ENCODE assay signal across 22 cellular contexts in genomic region chr2:64718250-64718866, GRCh38.
DNase-seq lines count a peak whose midpoint lies in the region; ATAC-seq, FAIRE-seq and TF ChIP-seq lines count a peak whose summit lies in the region.
"Had no signal": no experiment of that assay in that cellular context is flagged by ENCODE, and none has a peak within 500 bp of the region (broad histone marks: within the 10 kb centered on the region; RNA-seq: fewer than 3 reads in every experiment).

No MANE protein-coding gene starts in this region.

- H2AFZ ChIP-seq in OCI-LY1 (ENCODE audit: low read length): no peak overlapping the region
- no peak overlapping the region for H2AFZ ChIP-seq in HepG2 (ENCODE audit: low read length)

- peak; percentile 56 for FAIRE-seq in HepG2 (lab: Jason Lieb, UNC)
- no peak for FAIRE-seq in small intestine (lab: Jason Lieb, UNC)
- FAIRE-seq: D721Med had no signal

- H3K79me2 ChIP-seq in OCI-LY1 (ENCODE audit: insufficient read depth, low read length): 0 out of 2 replicates have a peak, but pooled peaks cover 8% of the 10 kb centered on the region
- no peaks in the 10 kb centered on the region for H3K79me2 ChIP-seq in HepG2 (ENCODE audit: insufficient read depth, low read length)

- no peak overlapping the region for H3K4me3 Mint-ChIP-seq in activated CD8-positive, alpha-beta T cell treated with anti-CD3 and anti-CD28 coated beads for 36 hours
- H3K4me3 Mint-ChIP-seq in activated CD8-positive, alpha-beta T cell treated with anti-CD3 and anti-CD28 coated beads, Interleukin-2, amount 10 ng/mL, durations not matched to agents 7 days and 5 days: no peak overlapping the region
- no peak overlapping the region for H3K4me3 Mint-ChIP-seq in activated T-helper 2 cell treated with anti-CD3 and anti-CD28 coated beads, Interferon-gamma antibody, Interleukin-2, Interleukin-4, amounts not matched to agents 10 μg/mL and 5 μg/mL and 100 μg/mL, durations not matched to agents 14 hours and 24 hours and 36 hours (ENCODE audit: low read depth)
- H3K4me3 Mint-ChIP-seq: HFFc6 had no signal

- H3F3A ChIP-seq in OCI-LY1 (ENCODE audit: insufficient read depth, low read length): no peaks in the 10 kb centered on the region

- H3K9me3 ChIP-seq in OCI-LY1 (ENCODE audit: low read length): no peaks in the 10 kb centered on the region
- no peaks in the 10 kb centered on the region for H3K9me3 ChIP-seq in HepG2 (ENCODE audit: low read length)
- H3K9me3 ChIP-seq in small intestine (ENCODE audit: control insufficient read depth, low read depth): no peaks in the 10 kb centered on the region

- H3K4me1 ChIP-seq in OCI-LY1 (ENCODE audit: insufficient read depth, low read length, severe bottlenecking) (peaks cover 58% of the 10 kb centered on the region), HepG2 (ENCODE audit: insufficient read depth, low read length) (peaks cover 42% of the 10 kb centered on the region), small intestine (ENCODE audit: control insufficient read depth in 2 of 2, insufficient read depth in 1 of 2, low read depth in 1 of 2, low read length in 1 of 2) (peaks cover 2% of the 10 kb centered on the region in 2 donors)

- in situ Hi-C loops in HepG2 (cut with HindIII; ENCODE audit: extremely low pct_ligation_motif_present, low pct_unique_long_range_greater_than_20kb): no loop called here

- no peak overlapping the region for H3K27ac Mint-ChIP-seq in activated CD8-positive, alpha-beta T cell treated with anti-CD3 and anti-CD28 coated beads for 36 hours
- no peak overlapping the region for H3K27ac Mint-ChIP-seq in activated CD8-positive, alpha-beta T cell treated with anti-CD3 and anti-CD28 coated beads, Interleukin-2, amount 10 ng/mL, durations not matched to agents 7 days and 5 days
- H3K27ac Mint-ChIP-seq in activated T-helper 2 cell treated with anti-CD3 and anti-CD28 coated beads, Interferon-gamma antibody, Interleukin-2, Interleukin-4, amounts not matched to agents 10 μg/mL and 5 μg/mL and 100 μg/mL, durations not matched to agents 14 hours and 24 hours and 36 hours: no peak overlapping the region
- H3K27ac Mint-ChIP-seq: HFFc6 had no signal

- H3K9me2 ChIP-seq in OCI-LY1 (ENCODE audit: low read depth, low read length): no peaks in the 10 kb centered on the region

- H3K4me1 Mint-ChIP-seq in activated CD8-positive, alpha-beta T cell treated with anti-CD3 and anti-CD28 coated beads for 36 hours (ENCODE audit: low read depth): peaks cover 15% of the 10 kb centered on the region
- peaks cover 9% of the 10 kb centered on the region for H3K4me1 Mint-ChIP-seq in activated CD8-positive, alpha-beta T cell treated with anti-CD3 and anti-CD28 coated beads, Interleukin-2, amount 10 ng/mL, durations not matched to agents 7 days and 5 days (ENCODE audit: low read depth)
- H3K4me1 Mint-ChIP-seq in activated T-helper 2 cell treated with anti-CD3 and anti-CD28 coated beads, Interferon-gamma antibody, Interleukin-2, Interleukin-4, amounts not matched to agents 10 μg/mL and 5 μg/mL and 100 μg/mL, durations not matched to agents 14 hours and 24 hours and 36 hours (ENCODE audit: low read depth): peaks cover 16% of the 10 kb centered on the region

- H3K9ac ChIP-seq in OCI-LY1 (ENCODE audit: low read length) (peak overlapping the region; percentile 4; the same call in 1 of the 2 replicates), HepG2 (ENCODE audit: insufficient read depth, low read depth, low read length) (no peak overlapping the region)
- H3K9ac ChIP-seq: KMS-11 had no signal

- no peak for TF ChIP-seq RAD21 in HepG2 (CRISPR knock-in tag; IDR thresholded peaks at IDR 0.05)

- CTCF ChIA-PET in activated CD8-positive, alpha-beta T cell treated with anti-CD3 and anti-CD28 coated beads for 36 hours (lab: Charles Lee): no interaction called here
- CTCF ChIA-PET in activated CD8-positive, alpha-beta T cell treated with anti-CD3 and anti-CD28 coated beads, Interleukin-2, amount 10 ng/mL, durations not matched to agents 7 days and 5 days (lab: Charles Lee): interaction anchor here (0.7 to 1.2 kb wide), 5 partner anchors 10 to 114 kb away, joined by 3 to 5 read pairs (median 3); no protein-coding TSS in a partner anchor
- CTCF ChIA-PET in HepG2 (lab: Yijun Ruan, JAX; ENCODE audit: low intra/inter-chr PET ratio, low total read pairs): no interaction called here

- no peak for TF ChIP-seq POLR2A in HepG2 (IDR thresholded peaks at IDR 0.05; ENCODE audit: insufficient read depth in 1 of 2, low read depth in 2 of 2, low read length in 2 of 2)

- WGBS in HepG2 (ENCODE audit: low lambda C conversion rate): 16% methylated on average over 4 of the region's 4 CpGs
- WGBS in small intestine, 3 donors: 19 to 62% (median 37%) methylated on average over 4 of the region's 4 CpGs

- no TSS peak for BruUV-seq in HepG2 (replicated peaks; lab: Mats Ljungman, UMichigan)

- H3K36me3 Mint-ChIP-seq in activated CD8-positive, alpha-beta T cell treated with anti-CD3 and anti-CD28 coated beads for 36 hours (ENCODE audit: low read depth): no peaks in the 10 kb centered on the region
- peaks cover 2% of the 10 kb centered on the region for H3K36me3 Mint-ChIP-seq in activated CD8-positive, alpha-beta T cell treated with anti-CD3 and anti-CD28 coated beads, Interleukin-2, amount 10 ng/mL, durations not matched to agents 7 days and 5 days (ENCODE audit: low read depth)
- H3K36me3 Mint-ChIP-seq in activated T-helper 2 cell treated with anti-CD3 and anti-CD28 coated beads, Interferon-gamma antibody, Interleukin-2, Interleukin-4, amounts not matched to agents 10 μg/mL and 5 μg/mL and 100 μg/mL, durations not matched to agents 14 hours and 24 hours and 36 hours (ENCODE audit: low read depth): no peaks in the 10 kb centered on the region

- no peaks in the 10 kb centered on the region for H3K9me3 Mint-ChIP-seq in activated CD8-positive, alpha-beta T cell treated with anti-CD3 and anti-CD28 coated beads for 36 hours
- no peaks in the 10 kb centered on the region for H3K9me3 Mint-ChIP-seq in activated CD8-positive, alpha-beta T cell treated with anti-CD3 and anti-CD28 coated beads, Interleukin-2, amount 10 ng/mL, durations not matched to agents 7 days and 5 days (ENCODE audit: insufficient read depth)
- no peaks in the 10 kb centered on the region for H3K9me3 Mint-ChIP-seq in activated T-helper 2 cell treated with anti-CD3 and anti-CD28 coated beads, Interferon-gamma antibody, Interleukin-2, Interleukin-4, amounts not matched to agents 10 μg/mL and 5 μg/mL and 100 μg/mL, durations not matched to agents 14 hours and 24 hours and 36 hours
- H3K9me3 Mint-ChIP-seq: HFFc6 had no signal

- no peaks in the 10 kb centered on the region for H3K27me3 Mint-ChIP-seq in activated CD8-positive, alpha-beta T cell treated with anti-CD3 and anti-CD28 coated beads for 36 hours
- H3K27me3 Mint-ChIP-seq in activated CD8-positive, alpha-beta T cell treated with anti-CD3 and anti-CD28 coated beads, Interleukin-2, amount 10 ng/mL, durations not matched to agents 7 days and 5 days (ENCODE audit: low read depth): no peaks in the 10 kb centered on the region
- H3K27me3 Mint-ChIP-seq in activated T-helper 2 cell treated with anti-CD3 and anti-CD28 coated beads, Interferon-gamma antibody, Interleukin-2, Interleukin-4, amounts not matched to agents 10 μg/mL and 5 μg/mL and 100 μg/mL, durations not matched to agents 14 hours and 24 hours and 36 hours (ENCODE audit: low read depth): no peaks in the 10 kb centered on the region

- H4K20me1 ChIP-seq in OCI-LY1 (ENCODE audit: insufficient read depth, low read length) (no peaks in the 10 kb centered on the region), HepG2 (ENCODE audit: insufficient read depth, low read length) (no peaks in the 10 kb centered on the region)

- no peak overlapping the region for H3K4me3 ChIP-seq in OCI-LY1 (ENCODE audit: low read depth, low read length, poor library complexity, severe bottlenecking)
- H3K4me3 ChIP-seq in HepG2 (replicated peaks in 1 of 3; ENCODE audit: insufficient read depth in 1 of 3, low read depth in 2 of 3, low read length in 3 of 3): no peak overlapping the region
- H3K4me3 ChIP-seq in small intestine (ENCODE audit: low read depth in 1 of 2, low read length in 2 of 2): no peak overlapping the region

- peak; percentile 60 for ATAC-seq in activated CD8-positive, alpha-beta T cell treated with anti-CD3 and anti-CD28 coated beads for 36 hours
- ATAC-seq in activated CD8-positive, alpha-beta T cell treated with anti-CD3 and anti-CD28 coated beads, Interleukin-2, amount 10 ng/mL, durations not matched to agents 7 days and 5 days: no peak
- peak; percentile 69 for ATAC-seq in HepG2
- ATAC-seq: PC-3 had no signal

- intact Hi-C loops in activated CD8-positive, alpha-beta T cell treated with anti-CD3 and anti-CD28 coated beads for 36 hours (cut with micrococcal nuclease): no loop called here
- intact Hi-C loops in HepG2 (cut with micrococcal nuclease; ENCODE audit: unreplicated experiment): no loop called here
- intact Hi-C loops in activated T-helper 2 cell treated with anti-CD3 and anti-CD28 coated beads, Interferon-gamma antibody, Interleukin-2, Interleukin-4, amounts not matched to agents 10 μg/mL and 5 μg/mL and 100 μg/mL, durations not matched to agents 14 hours and 24 hours and 36 hours (cut with micrococcal nuclease): no loop called here

- peak overlapping the region; percentile 31 for H3K27ac ChIP-seq in OCI-LY1 (ENCODE audit: low read depth, low read length, poor library complexity, severe bottlenecking)
- no peak overlapping the region for H3K27ac ChIP-seq in HepG2 (ENCODE audit: extremely low read length, insufficient read depth, low read length)
- no peak overlapping the region for H3K27ac ChIP-seq in small intestine (ENCODE audit: low read depth in 1 of 2, low read length in 1 of 2)
- H3K27ac ChIP-seq: KMS-11 had no signal

- H3K4me2 ChIP-seq in OCI-LY1 (ENCODE audit: low read length) (peak overlapping the region; percentile 14; the same call in 1 of the 2 replicates), HepG2 (ENCODE audit: low read depth, low read length) (peak overlapping the region; percentile 20; the same call in 1 of the 2 replicates)
- H3K4me2 ChIP-seq: KMS-11 had no signal

- peak; percentile 30 for DNase-seq in activated CD8-positive, alpha-beta T cell treated with anti-CD3 and anti-CD28 coated beads for 36 hours
- DNase-seq in activated CD8-positive, alpha-beta T cell treated with anti-CD3 and anti-CD28 coated beads, Interleukin-2, amount 10 ng/mL, durations not matched to agents 7 days and 5 days: no peak
- peak; percentile 20 for DNase-seq in HepG2 (ENCODE audit: low spot score)
- peak; percentile 48 for DNase-seq in small intestine
- DNase-seq in SHP77 treated with DMSO at 0.1 percent for 48 hours (lab: John Stamatoyannopoulos, UW): no peak
- no peak for DNase-seq in COLO829 (ENCODE audit: low spot score)
- no peak for DNase-seq in activated T-helper 2 cell treated with anti-CD3 and anti-CD28 coated beads, Interferon-gamma antibody, Interleukin-2, Interleukin-4, amounts not matched to agents 10 μg/mL and 5 μg/mL and 100 μg/mL, durations not matched to agents 14 hours and 24 hours and 36 hours (ENCODE audit: low spot score)
- DNase-seq: AML-193, C1 segment of cervical spinal cord, DMS79, HFFc6, NCI-H1105, NCI-H146, NCI-H2029 treated with DMSO at 0.1 percent for 48 hours, NCI-H2171, NCI-H345, NCI-H526, PC-3, Right ventricle myocardium superior had no signal

- POLR2A ChIA-PET in activated CD8-positive, alpha-beta T cell treated with anti-CD3 and anti-CD28 coated beads for 36 hours (lab: Charles Lee): interaction anchor here (0.6 to 2.0 kb wide), 3 partner anchors 10 to 123 kb away, joined by 3 to 6 read pairs (median 3); no protein-coding TSS in a partner anchor
- POLR2A ChIA-PET in activated CD8-positive, alpha-beta T cell treated with anti-CD3 and anti-CD28 coated beads, Interleukin-2, amount 10 ng/mL, durations not matched to agents 7 days and 5 days (lab: Charles Lee): no interaction called here
- POLR2A ChIA-PET in HepG2 (lab: Yijun Ruan, JAX): interaction anchor here (0.5 to 1.2 kb wide), 2 partner anchors 11 to 31 kb away, joined by 4 to 5 read pairs; no protein-coding TSS in a partner anchor

- TF ChIP-seq EP300 in HepG2 (IDR thresholded peaks at IDR 0.05; ENCODE audit: low read depth in 2 of 2, low read length in 2 of 2) (peak in 1 of 2 experiments; percentile 66; a peak in 1 of 4 replicates), HepG2 (CRISPR knock-in tag; IDR thresholded peaks at IDR 0.05; ENCODE audit: borderline replicate concordance) (no peak)

- no peak for TF ChIP-seq CTCF in activated CD8-positive, alpha-beta T cell treated with anti-CD3 and anti-CD28 coated beads for 36 hours (IDR thresholded peaks at IDR 0.05)
- no peak for TF ChIP-seq CTCF in OCI-LY1 (IDR thresholded peaks at IDR 0.05; ENCODE audit: low read length)
- no peak for TF ChIP-seq CTCF in HepG2 (CRISPR knock-in tag; IDR thresholded peaks at IDR 0.05)

- H3K27me3 ChIP-seq in OCI-LY1 (ENCODE audit: insufficient read depth, low read length) (no peaks in the 10 kb centered on the region), HepG2 (ENCODE audit: control insufficient read depth in 1 of 2, insufficient read depth in 2 of 2, low read length in 2 of 2) (no peaks in the 10 kb centered on the region), small intestine (ENCODE audit: control insufficient read depth in 2 of 2, insufficient read depth in 2 of 2, low read length in 2 of 2) (no peaks in the 10 kb centered on the region)

- H3K36me3 ChIP-seq in OCI-LY1 (ENCODE audit: insufficient read depth, low read length) (no peaks in the 10 kb centered on the region), HepG2 (replicated peaks in 1 of 2; ENCODE audit: control insufficient read depth in 1 of 2, insufficient read depth in 2 of 2, low read length in 2 of 2) (no peaks in the 10 kb centered on the region), small intestine (ENCODE audit: control insufficient read depth in 2 of 2, insufficient read depth in 2 of 2, low read length in 2 of 2) (no peaks in the 10 kb centered on the region)

Comparison
In these comparisons a context has a peak if more than half of its experiments do, and no peak if none do; other contexts are left out.
1. DNase-seq: peak in activated CD8-positive, alpha-beta T cell treated with anti-CD3 and anti-CD28 coated beads for 36 hours (single experiment), HepG2 (single experiment) and small intestine (single experiment); none in activated CD8-positive, alpha-beta T cell treated with anti-CD3 and anti-CD28 coated beads, Interleukin-2, amount 10 ng/mL, durations not matched to agents 7 days and 5 days (single experiment), SHP77 treated with DMSO at 0.1 percent for 48 hours (single experiment), COLO829 (single experiment) and activated T-helper 2 cell treated with anti-CD3 and anti-CD28 coated beads, Interferon-gamma antibody, Interleukin-2, Interleukin-4, amounts not matched to agents 10 μg/mL and 5 μg/mL and 100 μg/mL, durations not matched to agents 14 hours and 24 hours and 36 hours (single experiment).